8 cellular contexts compared by ENCODE assay signal in genomic region chr3:45567730-45568172, GRCh38. TPM values are rescaled to one million over a fixed set of nuclear protein-coding genes. Genes with fewer than 3 reads are reported as not detected.
DNase-seq lines count a peak whose midpoint lies in the region; ATAC-seq and FAIRE-seq lines count a peak whose summit lies in the region.

No MANE protein-coding gene starts in this region.

- no peaks in the 10 kb centered on the region for H3K9me2 ChIP-seq in GM23248 (ENCODE audit: insufficient read depth)

- no peak overlapping the region for H3K4me2 ChIP-seq in GM23248 (ENCODE audit: unreplicated experiment)

- no peaks in the 10 kb centered on the region for H3K79me2 ChIP-seq in GM23248 (ENCODE audit: insufficient read depth)

- no peaks in the 10 kb centered on the region for H3F3A ChIP-seq in GM23248 (ENCODE audit: insufficient read depth)

- FAIRE-seq in GM18507 (lab: Jason Lieb, UNC), result peak; percentile 93

- H3K9ac ChIP-seq in GM23248, result no peak overlapping the region

- WGBS in GM23248 (ENCODE audit: low coverage in 1 of 2, low lambda C conversion rate in 2 of 2, missing lambda C conversion rate in 2 of 2), 2 experiments, result 78 to 79% methylated on average over 8 of the region's 8 CpGs

- H3K4me1 ChIP-seq in SJCRH30 (peaks cover 17% of the 10 kb centered on the region), GM23248 (ENCODE audit: insufficient read depth) (no peaks in the 10 kb centered on the region)

- H3K27ac ChIP-seq in SJCRH30 (peak overlapping the region; percentile 20), GM23248 (no peak overlapping the region)

- ATAC-seq in HG02642 (IDR thresholded peaks at IDR 0.05; ENCODE audit: poor library complexity, unreplicated experiment), result peak; percentile 65
- no peak for ATAC-seq in HG02938 (IDR thresholded peaks at IDR 0.05; ENCODE audit: unreplicated experiment)

- H3K4me3 ChIP-seq in SJCRH30 (no peak overlapping the region), GM23248 (no peak overlapping the region)

- in situ Hi-C loops in GM23248 (cut with MboI), result no loop called here

- H4K20me1 ChIP-seq in GM23248 (ENCODE audit: insufficient read depth), result no peaks in the 10 kb centered on the region

- H2AFZ ChIP-seq in GM23248, result no peak overlapping the region

- H3K27me3 ChIP-seq in SJCRH30 (no peaks in the 10 kb centered on the region), GM23248 (replicated peaks; ENCODE audit: insufficient read depth) (no peaks in the 10 kb centered on the region)

- DNase-seq in GM18507 (ENCODE audit: extremely low spot score, insufficient read length, low read depth) (no peak), SJCRH30 (peak in 1 of 2 experiments; percentile 34), medulla oblongata (ENCODE audit: extremely low spot score) (peak; percentile 85), COR-L47 (lab: John Stamatoyannopoulos, UW) (no peak), GM23248 (no peak), cortex of kidney (lab: John Stamatoyannopoulos, UW) (no peak)

- H3K36me3 ChIP-seq in SJCRH30 (no peaks in the 10 kb centered on the region), GM23248 (ENCODE audit: low read depth) (no peaks in the 10 kb centered on the region)

- H3K9me3 ChIP-seq in SJCRH30 (replicated peaks) (0 out of 2 replicates have a peak, but pooled peaks cover 3% of the 10 kb centered on the region), GM23248 (ENCODE audit: low read depth) (no peaks in the 10 kb centered on the region)

RNA-seq across cellular contexts. Expression of gene LIMD1, which starts 26.8 kb away (rescaled TPM):
- total RNA-seq in SJCRH30 (2014; rRNA removed; shearing (Covaris generic)), result 25.0 and 28.0 TPM in 2 replicates
- 8.3 and 10.3 TPM in 2 replicates for total RNA-seq in GM23248 (2014; rRNA removed; shearing (Covaris generic))
- polyA plus RNA-seq in GM23248 (2016; fragmentation: Nextera tagmentation; extraction: Ambion mirVana), result 6.2 and 8.6 TPM in 2 replicates
